Comparison of ENCODE assay signal across 11 cellular contexts in genomic region chr14:94938016-94938415, GRCh38.
DNase-seq lines count a peak whose midpoint lies in the region; ATAC-seq and TF ChIP-seq lines count a peak whose summit lies in the region.
"Had no signal": no experiment of that assay in that cellular context is flagged by ENCODE, and none has a peak within 500 bp of the region (broad histone marks: within the 10 kb centered on the region; RNA-seq: fewer than 3 reads in every experiment).

No MANE protein-coding gene starts in this region.

- H3K9me3 ChIP-seq in BLaER1 = no peaks in the 10 kb centered on the region
- H3K9me3 ChIP-seq in DND-41 (ENCODE audit: insufficient read depth, low read length, severe bottlenecking) = no peaks in the 10 kb centered on the region
- no peaks in the 10 kb centered on the region for H3K9me3 ChIP-seq in hepatocyte (ENCODE audit: low read depth)
- no peaks in the 10 kb centered on the region for H3K9me3 ChIP-seq in sigmoid colon

- H3K27me3 ChIP-seq in BLaER1 = no peaks in the 10 kb centered on the region
- no peaks in the 10 kb centered on the region for H3K27me3 ChIP-seq in DND-41 (ENCODE audit: insufficient read depth, low read length, poor library complexity)
- peaks cover 2% of the 10 kb centered on the region for H3K27me3 ChIP-seq in hepatocyte
- H3K27me3 ChIP-seq in sigmoid colon = no peaks in the 10 kb centered on the region

- TF ChIP-seq EP300 in sigmoid colon (IDR thresholded peaks at IDR 0.05) = no peak

- ATAC-seq in DND-41 (ENCODE audit: insufficient read depth, low read depth) (no peak), GM18511 (IDR thresholded peaks at IDR 0.05; ENCODE audit: unreplicated experiment) (no peak)

- WGBS in hepatocyte (ENCODE audit: low lambda C conversion rate, missing lambda C conversion rate) = 94% methylated on average over 2 of the region's 2 CpGs
- 92 to 94% methylated on average over 2 of the region's 2 CpGs for WGBS in sigmoid colon, 2 donors

- intact Hi-C loops in sigmoid colon (cut with DNase I) = loop anchor here (5.0 to 10.0 kb wide), 2 partner anchors 159 to 163 kb away; partner anchors contain the start of gene GSC

- H3K36me3 ChIP-seq in BLaER1 (no peaks in the 10 kb centered on the region), DND-41 (ENCODE audit: insufficient read depth, low read length) (no peaks in the 10 kb centered on the region), hepatocyte (replicated peaks; ENCODE audit: insufficient read depth, low read depth) (no peaks in the 10 kb centered on the region), sigmoid colon (no peaks in the 10 kb centered on the region)

- TF ChIP-seq CTCF in DND-41 (IDR thresholded peaks at IDR 0.05; ENCODE audit: borderline replicate concordance, extremely low read depth, low read length, poor library complexity, severe bottlenecking) = no peak
- no peak for TF ChIP-seq CTCF in hepatocyte (IDR thresholded peaks at IDR 0.05; ENCODE audit: poor library complexity)
- no peak for TF ChIP-seq CTCF in sigmoid colon (IDR thresholded peaks at IDR 0.05)
- no peak for TF ChIP-seq CTCF in GM20000 (IDR thresholded peaks at IDR 0.05; ENCODE audit: extremely low read depth, missing control alignments)

- H2AFZ ChIP-seq in DND-41 (ENCODE audit: low read depth, low read length) (no peak overlapping the region), hepatocyte (no peak overlapping the region)

- H3K79me2 ChIP-seq in DND-41 (ENCODE audit: insufficient read depth, low read length) (no peaks in the 10 kb centered on the region), hepatocyte (no peaks in the 10 kb centered on the region)

- no peaks in the 10 kb centered on the region for H3K9me2 ChIP-seq in hepatocyte (replicated peaks; ENCODE audit: insufficient read depth)

- H3K9ac ChIP-seq in BLaER1 (no peak overlapping the region), DND-41 (ENCODE audit: low read depth, low read length) (no peak overlapping the region)

- DNase-seq in DND-41 (no peak), hepatocyte (ENCODE audit: low spot score) (no peak), sigmoid colon (no peak), GDM1 (lab: John Stamatoyannopoulos, UW) (no peak), GM20000 (ENCODE audit: low spot score) (no peak)
- DNase-seq: CD4-positive, CD25-positive, alpha-beta regulatory T cell; DMS79; EL; H7 had no signal

- peaks cover 46% of the 10 kb centered on the region for H3K4me1 ChIP-seq in BLaER1
- H3K4me1 ChIP-seq in DND-41 (ENCODE audit: insufficient read depth, low read length) = peaks cover 48% of the 10 kb centered on the region
- peaks cover 12% of the 10 kb centered on the region for H3K4me1 ChIP-seq in hepatocyte (ENCODE audit: insufficient read depth)
- peaks cover 0 to 51% (median 45%) of the 10 kb centered on the region in 4 donors for H3K4me1 ChIP-seq in sigmoid colon

- TF ChIP-seq POLR2A in sigmoid colon (IDR thresholded peaks at IDR 0.05) = no peak

- H3K4me2 ChIP-seq in BLaER1 (peak overlapping the region; percentile 98), DND-41 (ENCODE audit: insufficient read depth, low read length) (no peak overlapping the region), hepatocyte (peak overlapping the region; percentile 70)

- H4K20me1 ChIP-seq in BLaER1 = no peaks in the 10 kb centered on the region
- no peaks in the 10 kb centered on the region for H4K20me1 ChIP-seq in DND-41 (ENCODE audit: insufficient read depth, low read length)
- no peaks in the 10 kb centered on the region for H4K20me1 ChIP-seq in hepatocyte (ENCODE audit: insufficient read depth, poor library complexity, severe bottlenecking)

- H3K4me3 ChIP-seq in BLaER1 (no peak overlapping the region), DND-41 (ENCODE audit: low read depth in 1 of 2, low read length in 2 of 2) (no peak overlapping the region), hepatocyte (no peak overlapping the region), sigmoid colon (no peak overlapping the region)

- H3K27ac ChIP-seq in BLaER1 (peak overlapping the region; percentile 88; the same call in 1 of the 2 replicates), DND-41 (ENCODE audit: low read length) (peak overlapping the region; percentile 48), hepatocyte (no peak overlapping the region), sigmoid colon (peak overlapping the region in 3 of 4 donors; percentile 91 to 95 (median 94))
